ENCODE assay signal across 16 cellular contexts in genomic region chr12:93944196-93944595, GRCh38.
"Had no signal": no experiment of that assay in that cellular context is flagged by ENCODE, and none has a peak within 500 bp of the region (broad histone marks: within the 10 kb centered on the region; RNA-seq: fewer than 3 reads in every experiment).

No MANE protein-coding gene starts in this region.

- H3K27me3 ChIP-seq: body of pancreas, foreskin keratinocyte, suprapubic skin, upper lobe of right lung had no signal

- DNase-seq: activated CD4-positive, alpha-beta T cell treated with anti-CD3 and anti-CD28 coated beads for 4 hours; activated CD8-positive, alpha-beta memory T cell treated with anti-CD3 and anti-CD28 coated beads, Interleukin-2, amount 50 U/mL, for 4 hours; activated CD8-positive, alpha-beta T cell treated with anti-CD3 and anti-CD28 coated beads for 36 hours; activated naive CD4-positive, alpha-beta T cell treated with anti-CD3 and anti-CD28 coated beads for 36 hours; body of pancreas; head of caudate nucleus; left colon; naive thymus-derived CD8-positive, alpha-beta T cell; nucleus accumbens; stimulated activated CD4-positive, alpha-beta T cell treated with anti-CD3 and anti-CD28 coated beads, Interleukin-2, amount 100 ng/mL, for 48 hours; stimulated activated naive CD4-positive, alpha-beta T cell treated with Interleukin-2 at 50 U/mL for 16 hours; T-helper 9 cell; upper lobe of right lung had no signal

- H3K4me3 ChIP-seq: body of pancreas, lung, suprapubic skin, upper lobe of right lung had no signal

- H3K27ac ChIP-seq: body of pancreas, foreskin keratinocyte, suprapubic skin, upper lobe of right lung had no signal

- H3K4me1 ChIP-seq: body of pancreas, suprapubic skin, upper lobe of right lung had no signal

- H3K9me3 ChIP-seq: body of pancreas, suprapubic skin, upper lobe of right lung had no signal

- H3K36me3 ChIP-seq: suprapubic skin, upper lobe of right lung had no signal

- ATAC-seq: activated CD8-positive, alpha-beta T cell treated with anti-CD3 and anti-CD28 coated beads for 36 hours; body of pancreas; foreskin keratinocyte; naive thymus-derived CD8-positive, alpha-beta T cell had no signal
